18 cellular contexts compared by ENCODE assay signal in the genomic region with DNA sequence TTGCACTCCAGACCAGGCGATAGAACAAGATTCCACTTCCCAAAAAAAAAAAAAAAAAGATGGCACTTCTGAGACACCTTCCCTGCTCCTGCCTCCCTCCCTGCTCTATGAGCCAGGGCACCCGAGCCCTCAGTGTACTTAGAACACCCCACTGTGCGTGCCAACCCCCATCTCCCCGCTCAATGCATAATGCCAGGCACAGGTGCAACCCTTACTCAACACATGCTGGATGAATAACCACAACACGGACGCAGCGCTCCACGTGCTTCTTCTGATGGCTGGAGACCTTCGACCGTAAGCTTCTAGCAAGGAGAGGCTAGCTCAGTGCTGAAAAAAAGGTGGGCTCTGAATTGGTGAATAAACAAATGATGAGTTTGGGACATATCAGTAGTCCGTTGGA. TPM values are rescaled to one million over a fixed set of nuclear protein-coding genes. Genes with fewer than 3 reads are reported as not detected.
DNase-seq lines count a peak whose midpoint lies in the region; ATAC-seq, FAIRE-seq and TF ChIP-seq lines count a peak whose summit lies in the region.
"Had no signal": no experiment of that assay in that cellular context is flagged by ENCODE, and none has a peak within 500 bp of the region (broad histone marks: within the 10 kb centered on the region; RNA-seq: fewer than 3 reads in every experiment).

No MANE protein-coding gene starts in this region.

- no peak overlapping the region for H3K4me2 ChIP-seq in A549

- peaks cover 52% of the 10 kb centered on the region for H3K36me3 Mint-ChIP-seq in CD8-positive, alpha-beta T cell
- peaks cover 40% of the 10 kb centered on the region for H3K36me3 Mint-ChIP-seq in dendritic cell treated with granulocyte-macrophage colony-stimulating factor and Interleukin-4, amounts not matched to agents 40 ng/mL and 50 ng/mL, for 4 days (ENCODE audit: low read depth)
- peaks cover 3% of the 10 kb centered on the region for H3K36me3 Mint-ChIP-seq in progenitor cell of endocrine pancreas (ENCODE audit: insufficient read depth)
- H3K36me3 Mint-ChIP-seq: IgD-negative memory B cell had no signal

- H3K4me3 Mint-ChIP-seq in CD8-positive, alpha-beta T cell = peak overlapping the region; percentile 44
- no peak overlapping the region for H3K4me3 Mint-ChIP-seq in dendritic cell treated with granulocyte-macrophage colony-stimulating factor and Interleukin-4, amounts not matched to agents 40 ng/mL and 50 ng/mL, for 4 days
- H3K4me3 Mint-ChIP-seq in progenitor cell of endocrine pancreas (ENCODE audit: low read depth) = no peak overlapping the region
- H3K4me3 Mint-ChIP-seq: IgD-negative memory B cell, type B pancreatic cell had no signal

- TF ChIP-seq POLR2A in A549 (IDR thresholded peaks at IDR 0.05; ENCODE audit: low read length) = no peak
- no peak for TF ChIP-seq POLR2A in H54 (IDR thresholded peaks at IDR 0.05; ENCODE audit: low read depth, low read length)

- H3K27ac Mint-ChIP-seq in CD8-positive, alpha-beta T cell = peak overlapping the region; percentile 28
- H3K27ac Mint-ChIP-seq in dendritic cell treated with granulocyte-macrophage colony-stimulating factor and Interleukin-4, amounts not matched to agents 40 ng/mL and 50 ng/mL, for 4 days = peak overlapping the region; percentile 46
- peak overlapping the region; percentile 47 for H3K27ac Mint-ChIP-seq in progenitor cell of endocrine pancreas
- H3K27ac Mint-ChIP-seq: type B pancreatic cell had no signal

- intact Hi-C loops in CD8-positive, alpha-beta T cell (cut with DNase I, micrococcal nuclease) = no loop called here
- intact Hi-C loops in dendritic cell treated with granulocyte-macrophage colony-stimulating factor and Interleukin-4, amounts not matched to agents 40 ng/mL and 50 ng/mL, for 4 days (cut with micrococcal nuclease) = no loop called here

- TF ChIP-seq CTCF in A549 (IDR thresholded peaks at IDR 0.05) = no peak
- TF ChIP-seq CTCF in CD8-positive, alpha-beta T cell (IDR thresholded peaks at IDR 0.05) = no peak
- TF ChIP-seq CTCF in progenitor cell of endocrine pancreas (IDR thresholded peaks at IDR 0.05; ENCODE audit: unreplicated experiment) = no peak

- peak overlapping the region; percentile 61 to 67; a peak in 5 of 6 replicates for H3K27ac ChIP-seq in A549
- no peak overlapping the region for H3K27ac ChIP-seq in CD8-positive, alpha-beta T cell (ENCODE audit: low read depth, low read length)
- H3K27ac ChIP-seq: ascending aorta had no signal

- FAIRE-seq in A549 (lab: Jason Lieb, UNC) (no peak), H54 (lab: Jason Lieb, UNC) (no peak)

- DNase-seq in A549 (ENCODE audit: low read depth in 1 of 2, low spot score in 1 of 2) = no peak
- DNase-seq in CD8-positive, alpha-beta T cell = no peak
- no peak for DNase-seq in progenitor cell of endocrine pancreas (ENCODE audit: low spot score, unreplicated experiment)
- no peak for DNase-seq in H54 (ENCODE audit: insufficient read length, low spot score)
- no peak for DNase-seq in Kasumi-1 (lab: John Stamatoyannopoulos, UW)
- DNase-seq: activated CD4-positive, CD25-positive, alpha-beta regulatory T cell; dermis blood vessel endothelial cell; H7; hypothalamus; NCI-H2171; NCI-H82; Peyer's patch; stimulated activated CD4-positive, alpha-beta T cell treated with anti-CD3 and anti-CD28 coated beads, Interleukin-2, amount 100 ng/mL, for 24 hours had no signal

- H3K9me3 ChIP-seq in A549 = no peaks in the 10 kb centered on the region
- H3K9me3 ChIP-seq in CD8-positive, alpha-beta T cell (ENCODE audit: low read length) = no peaks in the 10 kb centered on the region
- H3K9me3 ChIP-seq: ascending aorta, Peyer's patch had no signal

- no peak for TF ChIP-seq RAD21 in A549 (conservative IDR thresholded peaks at IDR 0.05 in 1 of 2, IDR thresholded peaks at IDR 0.05 in 1 of 2)

- ATAC-seq in A549 (no peak), GM21786 (IDR thresholded peaks at IDR 0.05; ENCODE audit: unreplicated experiment) (no peak)
- no peak for ATAC-seq in CD8-positive, alpha-beta T cell

- peaks cover 47% of the 10 kb centered on the region for H3K4me1 Mint-ChIP-seq in CD8-positive, alpha-beta T cell (ENCODE audit: low read depth)
- peaks cover 23% of the 10 kb centered on the region for H3K4me1 Mint-ChIP-seq in dendritic cell treated with granulocyte-macrophage colony-stimulating factor and Interleukin-4, amounts not matched to agents 40 ng/mL and 50 ng/mL, for 4 days (ENCODE audit: low read depth)
- no peaks in the 10 kb centered on the region for H3K4me1 Mint-ChIP-seq in progenitor cell of endocrine pancreas (ENCODE audit: low read depth)

- H3K4me1 ChIP-seq in A549 = peaks cover 42% of the 10 kb centered on the region
- H3K4me1 ChIP-seq in CD8-positive, alpha-beta T cell (ENCODE audit: insufficient read depth, low read length) = peaks cover 16% of the 10 kb centered on the region
- H3K4me1 ChIP-seq: Peyer's patch had no signal

- H3K9me3 Mint-ChIP-seq in CD8-positive, alpha-beta T cell = no peaks in the 10 kb centered on the region
- no peaks in the 10 kb centered on the region for H3K9me3 Mint-ChIP-seq in dendritic cell treated with granulocyte-macrophage colony-stimulating factor and Interleukin-4, amounts not matched to agents 40 ng/mL and 50 ng/mL, for 4 days
- H3K9me3 Mint-ChIP-seq in progenitor cell of endocrine pancreas (ENCODE audit: low read depth) = peaks cover 8% of the 10 kb centered on the region
- H3K9me3 Mint-ChIP-seq: IgD-negative memory B cell, type B pancreatic cell had no signal

- TF ChIP-seq EP300 in A549 (IDR thresholded peaks at IDR 0.05) = no peak

- H3K36me3 ChIP-seq in CD8-positive, alpha-beta T cell (ENCODE audit: insufficient read depth, low read length) = no peaks in the 10 kb centered on the region
- H3K36me3 ChIP-seq: ascending aorta, Peyer's patch had no signal

- CTCF ChIA-PET in A549 (lab: Yijun Ruan, JAX) = interaction anchor here (1.0 to 2.5 kb wide), 3 partner anchors 10 to 26 kb away, joined by 4 to 14 read pairs (median 4); no protein-coding TSS in a partner anchor
- CTCF ChIA-PET in CD8-positive, alpha-beta T cell (lab: Charles Lee) = interaction anchor here (2.5 kb wide), 1 partner anchor 27 kb away, joined by 8 read pairs; no protein-coding TSS in a partner anchor

- H3K4me3 ChIP-seq in A549 = no peak overlapping the region
- H3K4me3 ChIP-seq in CD8-positive, alpha-beta T cell (ENCODE audit: low read depth, low read length) = no peak overlapping the region
- H3K4me3 ChIP-seq: ascending aorta, Peyer's patch had no signal

- POLR2A ChIA-PET in A549 (lab: Yijun Ruan, JAX) = interaction anchor here (0.8 to 1.0 kb wide), 2 partner anchors 18 to 69 kb away, joined by 3 read pairs; no protein-coding TSS in a partner anchor
- POLR2A ChIA-PET in CD8-positive, alpha-beta T cell (lab: Charles Lee) = no interaction called here

- 96% methylated on average over 11 of the region's 11 CpGs for WGBS in A549 (ENCODE audit: missing lambda C conversion rate)

- H3K27me3 ChIP-seq in CD8-positive, alpha-beta T cell (ENCODE audit: insufficient read depth, low read length) = no peaks in the 10 kb centered on the region
- H3K27me3 ChIP-seq: ascending aorta, Peyer's patch had no signal

- H3K27me3 Mint-ChIP-seq in CD8-positive, alpha-beta T cell (ENCODE audit: low read depth) = no peaks in the 10 kb centered on the region
- H3K27me3 Mint-ChIP-seq in dendritic cell treated with granulocyte-macrophage colony-stimulating factor and Interleukin-4, amounts not matched to agents 40 ng/mL and 50 ng/mL, for 4 days = no peaks in the 10 kb centered on the region
- H3K27me3 Mint-ChIP-seq in progenitor cell of endocrine pancreas = no peaks in the 10 kb centered on the region
- H3K27me3 Mint-ChIP-seq: IgD-negative memory B cell, type B pancreatic cell had no signal

TF ChIP-seq in A549, 52 proteins besides CTCF, POLR2A, EP300 and RAD21:
- no peak for TF ChIP-seq TFCP2L1 (CRISPR knock-in tag; IDR thresholded peaks at IDR 0.05)
- TF ChIP-seq, protein P1, sequence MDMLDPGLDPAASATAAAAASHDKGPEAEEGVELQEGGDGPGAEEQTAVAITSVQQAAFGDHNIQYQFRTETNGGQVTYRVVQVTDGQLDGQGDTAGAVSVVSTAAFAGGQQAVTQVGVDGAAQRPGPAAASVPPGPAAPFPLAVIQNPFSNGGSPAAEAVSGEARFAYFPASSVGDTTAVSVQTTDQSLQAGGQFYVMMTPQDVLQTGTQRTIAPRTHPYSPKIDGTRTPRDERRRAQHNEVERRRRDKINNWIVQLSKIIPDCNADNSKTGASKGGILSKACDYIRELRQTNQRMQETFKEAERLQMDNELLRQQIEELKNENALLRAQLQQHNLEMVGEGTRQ (IDR thresholded peaks at IDR 0.05) = no peak
- no peak for TF ChIP-seq FOSB (CRISPR knock-in tag; IDR thresholded peaks at IDR 0.05)
- TF ChIP-seq CHD2 (IDR thresholded peaks at IDR 0.05; ENCODE audit: low read length, partially characterized antibody) = no peak
- no peak for TF ChIP-seq MAZ (IDR thresholded peaks at IDR 0.05; ENCODE audit: borderline replicate concordance, low read depth, low read length)
- TF ChIP-seq PHF8 (IDR thresholded peaks at IDR 0.05; ENCODE audit: borderline replicate concordance, low read depth) = no peak
- TF ChIP-seq ZSCAN20 (CRISPR knock-in tag; IDR thresholded peaks at IDR 0.05) = no peak
- TF ChIP-seq RFX5 (IDR thresholded peaks at IDR 0.05) = no peak
- no peak for TF ChIP-seq FOXS1 (CRISPR knock-in tag; IDR thresholded peaks at IDR 0.05)
- no peak for TF ChIP-seq HOXB13 (CRISPR knock-in tag; IDR thresholded peaks at IDR 0.05; ENCODE audit: low read depth)
- no peak for TF ChIP-seq NPAS2 (CRISPR knock-in tag; IDR thresholded peaks at IDR 0.05; ENCODE audit: borderline replicate concordance)
- TF ChIP-seq, protein P2, sequence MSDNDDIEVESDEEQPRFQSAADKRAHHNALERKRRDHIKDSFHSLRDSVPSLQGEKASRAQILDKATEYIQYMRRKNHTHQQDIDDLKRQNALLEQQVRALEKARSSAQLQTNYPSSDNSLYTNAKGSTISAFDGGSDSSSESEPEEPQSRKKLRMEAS (IDR thresholded peaks at IDR 0.05) = no peak

RNA-seq across cellular contexts. Expression of a gene that starts 19.9 kb away (rescaled TPM):
- polyA plus RNA-seq in A549 (2011; rRNA removed) (73.1 and 73.6 TPM in 2 replicates), A549 (2017; fragmentation: RNase III; extraction: RNeasy Plus Mini Kit Qiagen cat#74134 plus additional on column Dnase treatment) (177 to 191 TPM (median 179 TPM) in 3 replicates)
- 122 and 166 TPM in 2 replicates for polyA plus RNA-seq in A549 (2012; cell fraction: cytosol; rRNA removed)
- polyA plus RNA-seq in A549 (2012; cell fraction: nucleus; rRNA removed) = 138 and 186 TPM in 2 replicates
- polyA minus RNA-seq in A549 (2011; rRNA and poly(A)+ RNA removed) = 139 and 176 TPM in 2 replicates
- total RNA-seq in CD8-positive, alpha-beta T cell = 10 to 100 TPM; 84.8 to 92.5 TPM
- total RNA-seq in progenitor cell of endocrine pancreas = 95.8 and 96.9 TPM in 2 replicates

RNA-seq across cellular contexts. Expression of a gene that starts 57.9 kb away (rescaled TPM):
- polyA plus RNA-seq in A549 (2011; rRNA removed) = 16.6 and 17.7 TPM in 2 replicates
- 7.4 and 7.8 TPM in 2 replicates for polyA plus RNA-seq in A549 (2012; cell fraction: cytosol; rRNA removed)
- polyA plus RNA-seq in A549 (2012; cell fraction: nucleus; rRNA removed) = 10.5 and 13.7 TPM in 2 replicates
- polyA plus RNA-seq in A549 (2017; fragmentation: RNase III; extraction: RNeasy Plus Mini Kit Qiagen cat#74134 plus additional on column Dnase treatment) = 16.5 to 19.2 TPM (median 17.9 TPM) in 3 replicates
- 24.9 and 29.9 TPM in 2 replicates for polyA minus RNA-seq in A549 (2011; rRNA and poly(A)+ RNA removed)
- 100 to 1,000 TPM; 106 to 204 TPM for total RNA-seq in CD8-positive, alpha-beta T cell
- total RNA-seq in progenitor cell of endocrine pancreas = 40.6 and 47.6 TPM in 2 replicates
